8 cellular contexts compared by ENCODE assay signal in the genomic region with DNA sequence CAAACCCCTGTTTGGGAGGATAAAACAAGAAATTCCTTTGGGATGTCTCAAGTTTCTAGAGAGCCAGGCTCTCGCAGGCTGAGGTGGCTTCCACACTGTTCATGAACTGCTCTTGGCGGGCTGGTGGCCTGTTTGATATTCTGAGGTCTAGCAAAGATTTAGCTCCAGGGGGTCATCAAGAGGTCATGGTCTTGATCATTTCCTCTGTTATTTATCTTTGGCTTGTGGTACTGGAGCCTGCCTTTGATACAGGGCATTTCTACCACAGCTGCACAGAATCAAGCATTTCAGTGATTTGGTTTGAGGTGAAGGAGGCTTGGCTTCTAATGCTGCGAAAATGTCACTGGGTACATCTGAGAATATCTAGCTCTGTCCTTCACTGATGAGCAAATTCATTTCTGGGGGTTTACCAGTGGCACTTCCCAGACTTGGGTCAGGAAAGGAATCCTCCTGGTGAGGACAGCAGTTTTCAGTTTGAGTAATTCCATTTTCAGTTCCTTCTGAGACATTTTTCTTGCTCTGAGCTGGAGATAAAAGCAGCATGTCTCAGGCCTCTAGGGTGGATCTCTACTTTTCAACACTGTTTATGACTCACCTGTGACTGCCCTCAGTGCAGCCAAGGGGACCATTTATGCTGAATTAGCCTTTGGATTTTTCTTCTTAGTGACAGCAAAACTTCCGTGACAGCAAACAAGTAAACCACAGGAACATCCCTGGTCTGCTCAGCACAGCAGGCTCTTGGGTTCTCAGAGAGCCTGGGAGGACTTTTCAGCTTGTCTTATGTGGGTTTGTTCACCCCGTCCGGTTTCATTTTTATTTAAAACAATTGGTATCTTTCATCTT.
DNase-seq lines count a peak whose midpoint lies in the region; ATAC-seq, FAIRE-seq and TF ChIP-seq lines count a peak whose summit lies in the region.

No MANE protein-coding gene starts in this region.

- H4K20me1 ChIP-seq in HepG2 (ENCODE audit: insufficient read depth, low read length), result no peaks in the 10 kb centered on the region

- TF ChIP-seq CTCF in right lobe of liver (IDR thresholded peaks at IDR 0.05) (no peak), HepG2 (CRISPR knock-in tag; IDR thresholded peaks at IDR 0.05) (no peak), spleen (IDR thresholded peaks at IDR 0.05 in 8 of 11, conservative IDR thresholded peaks at IDR 0.05 in 3 of 11) (no peak)

- no peak overlapping the region for H2AFZ ChIP-seq in HepG2 (ENCODE audit: low read length)

- no peak overlapping the region for H3K9ac ChIP-seq in HepG2 (ENCODE audit: insufficient read depth, low read depth, low read length)

- peak overlapping the region; percentile 57 for H3K4me3 Mint-ChIP-seq in dendritic cell treated with granulocyte-macrophage colony-stimulating factor and Interleukin-4, amounts not matched to agents 40 ng/mL and 50 ng/mL, for 4 days

- no peaks in the 10 kb centered on the region for H3K36me3 ChIP-seq in right lobe of liver
- H3K36me3 ChIP-seq in HepG2 (replicated peaks in 1 of 2; ENCODE audit: control insufficient read depth in 1 of 2, insufficient read depth in 2 of 2, low read length in 2 of 2), result no peaks in the 10 kb centered on the region
- H3K36me3 ChIP-seq in spleen, result no peaks in the 10 kb centered on the region

- intact Hi-C loops in right lobe of liver (cut with DNase I), result no loop called here
- intact Hi-C loops in HepG2 (cut with micrococcal nuclease; ENCODE audit: unreplicated experiment), result no loop called here
- intact Hi-C loops in dendritic cell treated with granulocyte-macrophage colony-stimulating factor and Interleukin-4, amounts not matched to agents 40 ng/mL and 50 ng/mL, for 4 days (cut with micrococcal nuclease), result loop anchor here (2.0 to 10.0 kb wide), 3 partner anchors 114 to 204 kb away; no protein-coding TSS in a partner anchor
- intact Hi-C loops in spleen (cut with DNase I; ENCODE audit: low total_unique reads), result no loop called here

- H3K4me1 Mint-ChIP-seq in dendritic cell treated with granulocyte-macrophage colony-stimulating factor and Interleukin-4, amounts not matched to agents 40 ng/mL and 50 ng/mL, for 4 days (ENCODE audit: low read depth), result peaks cover 70% of the 10 kb centered on the region

- no peaks in the 10 kb centered on the region for H3K9me3 ChIP-seq in right lobe of liver
- no peaks in the 10 kb centered on the region for H3K9me3 ChIP-seq in HepG2 (ENCODE audit: low read length)
- no peaks in the 10 kb centered on the region for H3K9me3 ChIP-seq in spleen

- no peak for FAIRE-seq in HepG2 (lab: Jason Lieb, UNC)

- H3K79me2 ChIP-seq in HepG2 (ENCODE audit: insufficient read depth, low read length), result no peaks in the 10 kb centered on the region

- H3K27me3 ChIP-seq in right lobe of liver (no peaks in the 10 kb centered on the region), HepG2 (ENCODE audit: control insufficient read depth in 1 of 2, insufficient read depth in 2 of 2, low read length in 2 of 2) (no peaks in the 10 kb centered on the region), spleen (replicated peaks in 1 of 7) (no peaks in the 10 kb centered on the region)

- CTCF ChIA-PET in HepG2 (lab: Yijun Ruan, JAX; ENCODE audit: low intra/inter-chr PET ratio, low total read pairs), result no interaction called here

- H3K4me3 ChIP-seq in right lobe of liver (no peak overlapping the region), HepG2 (replicated peaks in 1 of 3; ENCODE audit: insufficient read depth in 1 of 3, low read depth in 2 of 3, low read length in 3 of 3) (no peak overlapping the region), spleen (no peak overlapping the region)

- no TSS peak for BruUV-seq in HepG2 (replicated peaks; lab: Mats Ljungman, UMichigan)

- peak overlapping the region; percentile 98 for H3K27ac Mint-ChIP-seq in dendritic cell treated with granulocyte-macrophage colony-stimulating factor and Interleukin-4, amounts not matched to agents 40 ng/mL and 50 ng/mL, for 4 days

- H3K9me3 Mint-ChIP-seq in dendritic cell treated with granulocyte-macrophage colony-stimulating factor and Interleukin-4, amounts not matched to agents 40 ng/mL and 50 ng/mL, for 4 days, result peaks cover 15% of the 10 kb centered on the region

- POLR2A ChIA-PET in HepG2 (lab: Yijun Ruan, JAX), result no interaction called here

- DNase-seq in right lobe of liver (no peak), HepG2 (ENCODE audit: low spot score) (no peak), SW480 (ENCODE audit: low spot score) (peak; percentile 43), spleen (no peak), ureter (ENCODE audit: low spot score) (no peak)
- no peak for DNase-seq in activated CD4-positive, CD25-positive, alpha-beta regulatory T cell treated with anti-CD3 and anti-CD28 coated beads, Interleukin-2, amount 50 U/mL, for 72 hours

- no peak for TF ChIP-seq POLR2A in right lobe of liver (IDR thresholded peaks at IDR 0.05)
- no peak for TF ChIP-seq POLR2A in HepG2 (IDR thresholded peaks at IDR 0.05; ENCODE audit: insufficient read depth in 1 of 2, low read depth in 2 of 2, low read length in 2 of 2)
- no peak for TF ChIP-seq POLR2A in spleen (IDR thresholded peaks at IDR 0.05)

- no peaks in the 10 kb centered on the region for H3K36me3 Mint-ChIP-seq in dendritic cell treated with granulocyte-macrophage colony-stimulating factor and Interleukin-4, amounts not matched to agents 40 ng/mL and 50 ng/mL, for 4 days (ENCODE audit: low read depth)

- H3K27me3 Mint-ChIP-seq in dendritic cell treated with granulocyte-macrophage colony-stimulating factor and Interleukin-4, amounts not matched to agents 40 ng/mL and 50 ng/mL, for 4 days, result no peaks in the 10 kb centered on the region

- in situ Hi-C loops in HepG2 (cut with HindIII; ENCODE audit: extremely low pct_ligation_motif_present, low pct_unique_long_range_greater_than_20kb), result no loop called here

- WGBS in right lobe of liver (ENCODE audit: insufficient coverage, low coverage, low lambda C conversion rate, missing lambda C conversion rate), result 48% methylated on average over 4 of the region's 6 CpGs
- 53% methylated on average over 6 of the region's 6 CpGs for WGBS in HepG2 (ENCODE audit: low lambda C conversion rate)
- WGBS in spleen, 5 donors, result 35 to 61% (median 43%) methylated on average over 6 of the region's 6 CpGs

- TF ChIP-seq RAD21 in HepG2 (CRISPR knock-in tag; IDR thresholded peaks at IDR 0.05), result no peak

- no peak overlapping the region for H3K4me2 ChIP-seq in HepG2 (ENCODE audit: low read depth, low read length)

- peak in 3 of 4 donors; percentile 30 to 56 (median 52) for ATAC-seq in right lobe of liver
- no peak for ATAC-seq in HepG2
- ATAC-seq in HG03045 (IDR thresholded peaks at IDR 0.05; ENCODE audit: unreplicated experiment), result peak; percentile 84

- H3K4me1 ChIP-seq in right lobe of liver, result no peaks in the 10 kb centered on the region
- H3K4me1 ChIP-seq in HepG2 (ENCODE audit: insufficient read depth, low read length), result no peaks in the 10 kb centered on the region
- peaks cover 8 to 48% (median 20%) of the 10 kb centered on the region in 6 donors for H3K4me1 ChIP-seq in spleen

- TF ChIP-seq EP300 in HepG2 (IDR thresholded peaks at IDR 0.05; ENCODE audit: low read depth in 2 of 2, low read length in 2 of 2), result no peak
- TF ChIP-seq EP300 in HepG2 (CRISPR knock-in tag; IDR thresholded peaks at IDR 0.05; ENCODE audit: borderline replicate concordance), result no peak

- H3K27ac ChIP-seq in right lobe of liver, result no peak overlapping the region
- H3K27ac ChIP-seq in HepG2 (ENCODE audit: extremely low read length, insufficient read depth, low read length), result no peak overlapping the region
- H3K27ac ChIP-seq in spleen, result peak overlapping the region; percentile 31 to 68 (median 60)

TF ChIP-seq in HepG2, 621 proteins besides CTCF, POLR2A, EP300 and RAD21:
- no peak for TF ChIP-seq ZEB1 (IDR thresholded peaks at IDR 0.05; ENCODE audit: insufficient replicate concordance, low read depth)

Comparison
In these comparisons a context has a peak if more than half of its experiments do, and no peak if none do; other contexts are left out.
1. H3K27ac ChIP-seq: peak in spleen (8 of 8); none in right lobe of liver (0 of 3) and HepG2 (single experiment).